Comparison of ENCODE assay signal across 1 cellular context in the genomic region with DNA sequence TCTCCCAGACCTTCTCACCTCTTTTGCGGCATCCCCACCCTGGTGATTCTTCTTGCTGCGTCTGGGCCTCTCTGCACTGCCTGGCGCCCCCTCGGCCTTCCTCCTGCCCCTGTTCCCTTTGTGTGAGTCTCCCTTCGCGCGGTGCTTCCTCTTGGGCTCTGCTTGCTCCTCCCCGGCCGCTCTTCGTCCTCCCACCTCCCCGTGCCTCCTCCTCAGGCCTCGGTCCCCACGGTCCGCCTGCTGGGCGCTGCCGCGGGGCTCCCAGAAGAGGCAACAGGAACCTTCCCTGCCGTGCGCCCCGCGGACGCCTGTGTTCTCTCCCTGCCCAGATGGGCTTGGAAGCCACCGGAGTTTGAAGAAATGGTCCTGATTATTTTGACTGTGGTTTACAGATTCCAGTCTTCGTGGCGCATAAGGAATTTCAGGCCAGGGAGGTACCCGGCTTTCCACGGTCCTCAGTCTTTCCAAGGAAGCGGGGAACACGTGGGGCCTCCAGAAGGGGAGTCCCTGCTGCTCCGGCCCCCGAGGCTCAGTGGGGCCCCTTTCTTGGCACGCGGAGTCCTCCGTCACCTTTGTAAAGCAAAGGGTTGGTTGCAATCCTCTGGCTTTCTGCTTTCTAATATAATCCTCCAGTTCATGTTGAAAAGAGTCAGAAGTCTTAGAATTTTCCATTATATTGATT.
A peak's percentile ranks its signal among the peaks of the same experiment; 100 is the strongest.
TF ChIP-seq lines count a peak whose summit lies in the region.

No MANE protein-coding gene starts in this region.

TF ChIP-seq in H1, 55 proteins besides CTCF, POLR2A, EP300 and RAD21:
- TF ChIP-seq, protein P1, sequence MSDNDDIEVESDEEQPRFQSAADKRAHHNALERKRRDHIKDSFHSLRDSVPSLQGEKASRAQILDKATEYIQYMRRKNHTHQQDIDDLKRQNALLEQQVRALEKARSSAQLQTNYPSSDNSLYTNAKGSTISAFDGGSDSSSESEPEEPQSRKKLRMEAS (IDR thresholded peaks at IDR 0.05) = peak; percentile 74
- TF ChIP-seq NRF1 (IDR thresholded peaks at IDR 0.05; ENCODE audit: low read depth, low read length) (no peak), KDM1A (IDR thresholded peaks at IDR 0.05; ENCODE audit: borderline replicate concordance, low read length) (peak; percentile 63; the same call in 1 of the 2 replicates), FOSL1 (IDR thresholded peaks at IDR 0.05; ENCODE audit: insufficient read depth, low read depth, low read length) (no peak), SP4 (IDR thresholded peaks at IDR 0.05; ENCODE audit: low read length) (no peak), KDM4A (IDR thresholded peaks at IDR 0.05; ENCODE audit: low read depth, low read length, severe bottlenecking) (peak; percentile 17), RBBP5 (IDR thresholded peaks at IDR 0.05; ENCODE audit: borderline replicate concordance, low read depth, low read length) (0 out of 2 replicates have a peak, but pooled peaks have one; percentile 38), TAF1 (IDR thresholded peaks at IDR 0.05; ENCODE audit: low read depth, low read length) (0 out of 2 replicates have a peak, but pooled peaks have one; percentile 15), TCF12 (IDR thresholded peaks at IDR 0.05; ENCODE audit: low read depth, low read length) (no peak), HDAC6 (IDR thresholded peaks at IDR 0.05; ENCODE audit: low read depth, low read length) (no peak), EZH2 (IDR thresholded peaks at IDR 0.05; ENCODE audit: low read depth, low read length, severe bottlenecking) (no peak), ATF2 (IDR thresholded peaks at IDR 0.05; ENCODE audit: low read length) (no peak), SIRT6 (IDR thresholded peaks at IDR 0.05; ENCODE audit: low read length) (no peak), PHF8 (conservative IDR thresholded peaks at IDR 0.05; ENCODE audit: low read depth, low read length) (0 out of 2 replicates have a peak, but pooled peaks have one; percentile 14), SUZ12 (IDR thresholded peaks at IDR 0.05; ENCODE audit: low read length) (no peak), BACH1 (IDR thresholded peaks at IDR 0.05; ENCODE audit: low read length) (0 out of 2 replicates have a peak, but pooled peaks have one; percentile 23), SP1 (IDR thresholded peaks at IDR 0.05; ENCODE audit: low read depth, low read length) (no peak), POLR2AphosphoS5 (IDR thresholded peaks at IDR 0.05; ENCODE audit: low read depth, low read length) (peak; percentile 19; the same call in 1 of the 2 replicates), CBX8 (IDR thresholded peaks at IDR 0.05; ENCODE audit: borderline replicate concordance, low read depth, low read length) (no peak), SIN3A (conservative IDR thresholded peaks at IDR 0.05 in 1 of 2, IDR thresholded peaks at IDR 0.05 in 1 of 2; ENCODE audit: low read depth in 1 of 2, low read length in 2 of 2) (no peak), TAF7 (optimal IDR thresholded peaks at IDR 0.05; ENCODE audit: borderline replicate concordance, low read depth, low read length) (no peak), ASH2L (IDR thresholded peaks at IDR 0.05; ENCODE audit: low read length) (peak; percentile 63), TBP (IDR thresholded peaks at IDR 0.05; ENCODE audit: low read depth, low read length) (no peak)
- TF ChIP-seq, protein P2, sequence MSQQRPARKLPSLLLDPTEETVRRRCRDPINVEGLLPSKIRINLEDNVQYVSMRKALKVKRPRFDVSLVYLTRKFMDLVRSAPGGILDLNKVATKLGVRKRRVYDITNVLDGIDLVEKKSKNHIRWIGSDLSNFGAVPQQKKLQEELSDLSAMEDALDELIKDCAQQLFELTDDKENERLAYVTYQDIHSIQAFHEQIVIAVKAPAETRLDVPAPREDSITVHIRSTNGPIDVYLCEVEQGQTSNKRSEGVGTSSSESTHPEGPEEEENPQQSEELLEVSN (IDR thresholded peaks at IDR 0.05) = peak; percentile 80
- TF ChIP-seq, protein P3, sequence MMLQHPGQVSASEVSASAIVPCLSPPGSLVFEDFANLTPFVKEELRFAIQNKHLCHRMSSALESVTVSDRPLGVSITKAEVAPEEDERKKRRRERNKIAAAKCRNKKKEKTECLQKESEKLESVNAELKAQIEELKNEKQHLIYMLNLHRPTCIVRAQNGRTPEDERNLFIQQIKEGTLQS (IDR thresholded peaks at IDR 0.05; ENCODE audit: insufficient read depth, low read depth, low read length) = no peak
